7 cellular contexts compared by ENCODE assay signal in the genomic region with DNA sequence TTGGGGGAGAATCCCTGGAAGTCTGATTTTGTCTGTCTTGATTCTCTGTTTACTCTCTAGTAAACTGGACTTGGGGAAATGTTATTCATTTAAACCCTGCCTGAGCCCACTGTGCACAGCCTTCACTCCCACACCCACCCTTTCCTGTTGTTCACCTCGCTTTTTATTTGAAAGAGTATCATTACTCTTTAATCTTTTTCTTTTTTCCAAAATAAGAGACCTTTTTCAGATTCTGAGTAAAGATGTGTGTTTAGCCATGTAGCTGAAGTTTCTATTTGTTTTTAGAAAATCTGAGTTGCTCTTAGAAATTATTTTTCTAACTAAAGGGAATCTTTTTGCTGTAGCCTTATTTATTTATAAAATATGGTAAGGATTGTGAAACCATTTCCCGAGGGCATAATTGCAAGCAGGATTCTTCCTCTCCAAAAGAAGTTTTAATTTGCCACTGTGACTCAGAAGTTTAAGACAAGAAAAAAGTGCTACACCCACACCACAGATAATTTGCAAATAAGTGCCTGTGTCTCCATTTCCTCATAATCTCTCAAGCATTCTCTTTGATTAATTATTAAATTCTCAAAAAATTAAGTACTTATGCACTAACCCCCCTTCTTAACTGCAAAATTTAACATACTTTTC. TPM values are rescaled to one million over a fixed set of nuclear protein-coding genes. Genes with fewer than 3 reads are reported as not detected.
A peak's percentile ranks its signal among the peaks of the same experiment; 100 is the strongest.
DNase-seq lines count a peak whose midpoint lies in the region; FAIRE-seq and TF ChIP-seq lines count a peak whose summit lies in the region.

No MANE protein-coding gene starts in this region.

- H3K27me3 ChIP-seq in esophagus squamous epithelium (no peaks in the 10 kb centered on the region), tibial nerve (no peaks in the 10 kb centered on the region)

- H3K27me3 Mint-ChIP-seq in T-helper 1 cell treated with Interleukin-12 subunit alpha and Interleukin-12 subunit beta and Interleukin-4 antibody, amounts not matched to agents 30 μg/mL and 1 μg/mL, for 36 hours (ENCODE audit: low read depth): no peaks in the 10 kb centered on the region

- H3K27ac Mint-ChIP-seq in T-helper 1 cell treated with Interleukin-12 subunit alpha and Interleukin-12 subunit beta and Interleukin-4 antibody, amounts not matched to agents 30 μg/mL and 1 μg/mL, for 36 hours: peak overlapping the region; percentile 47

- peak; percentile 30 for FAIRE-seq in H54 (lab: Jason Lieb, UNC)
- FAIRE-seq in frontal cortex (lab: Jason Lieb, UNC): no peak

- H3K9me3 ChIP-seq in esophagus squamous epithelium (no peaks in the 10 kb centered on the region), tibial nerve (no peaks in the 10 kb centered on the region)

- H3K4me1 ChIP-seq in esophagus squamous epithelium (peaks cover 0 to 28% (median 12%) of the 10 kb centered on the region in 3 donors), tibial nerve (peaks cover 0 to 40% (median 3%) of the 10 kb centered on the region in 4 donors)

- TF ChIP-seq POLR2A in H54 (IDR thresholded peaks at IDR 0.05; ENCODE audit: low read depth, low read length) (no peak), esophagus squamous epithelium (IDR thresholded peaks at IDR 0.05) (no peak), tibial nerve (IDR thresholded peaks at IDR 0.05) (no peak)

- H3K4me3 ChIP-seq in esophagus squamous epithelium (no peak overlapping the region), tibial nerve (no peak overlapping the region)

- intact Hi-C loops in esophagus squamous epithelium (cut with DNase I): no loop called here

- peak overlapping the region in 3 of 4 donors; percentile 23 to 53 (median 29) for H3K27ac ChIP-seq in esophagus squamous epithelium
- H3K27ac ChIP-seq in tibial nerve: peak overlapping the region in 2 of 4 donors; percentile 15 to 67

- peaks cover 32% of the 10 kb centered on the region for H3K4me1 Mint-ChIP-seq in T-helper 1 cell treated with Interleukin-12 subunit alpha and Interleukin-12 subunit beta and Interleukin-4 antibody, amounts not matched to agents 30 μg/mL and 1 μg/mL, for 36 hours (ENCODE audit: low read depth)

- H3K36me3 ChIP-seq in esophagus squamous epithelium (peaks cover 0 to 4% (median under 1%) of the 10 kb centered on the region in 3 donors), tibial nerve (peaks cover 0 to 5% (median 0%) of the 10 kb centered on the region in 3 donors)

- peak in 1 of 2 donors; percentile 32 for TF ChIP-seq EP300 in tibial nerve (IDR thresholded peaks at IDR 0.05)

- H3K9me3 Mint-ChIP-seq in T-helper 1 cell treated with Interleukin-12 subunit alpha and Interleukin-12 subunit beta and Interleukin-4 antibody, amounts not matched to agents 30 μg/mL and 1 μg/mL, for 36 hours: peaks cover 1% of the 10 kb centered on the region

- TF ChIP-seq CTCF in esophagus squamous epithelium (IDR thresholded peaks at IDR 0.05) (no peak), tibial nerve (IDR thresholded peaks at IDR 0.05) (no peak)

- WGBS in esophagus squamous epithelium, 2 donors: 6 to 10% methylated on average over 2 of the region's 2 CpGs
- WGBS in tibial nerve, 2 donors: 8 to 9% methylated on average over 2 of the region's 2 CpGs

- DNase-seq in H54 (ENCODE audit: insufficient read length, low spot score) (no peak), esophagus squamous epithelium (lab: John Stamatoyannopoulos, UW) (no peak), smooth muscle cell of the brain vasculature (ENCODE audit: low read depth, low spot score) (peak; percentile 32), tibial nerve (ENCODE audit: low spot score in 2 of 2) (no peak), frontal cortex (ENCODE audit: low spot score in 2 of 2) (no peak), NCI-H1105 (lab: John Stamatoyannopoulos, UW) (no peak)

- H3K4me3 Mint-ChIP-seq in T-helper 1 cell treated with Interleukin-12 subunit alpha and Interleukin-12 subunit beta and Interleukin-4 antibody, amounts not matched to agents 30 μg/mL and 1 μg/mL, for 36 hours: no peak overlapping the region

- H3K36me3 Mint-ChIP-seq in T-helper 1 cell treated with Interleukin-12 subunit alpha and Interleukin-12 subunit beta and Interleukin-4 antibody, amounts not matched to agents 30 μg/mL and 1 μg/mL, for 36 hours (ENCODE audit: low read depth): peaks cover 42% of the 10 kb centered on the region

RNA-seq across cellular contexts. Expression of a gene that starts 43.4 kb away (rescaled TPM):
- 10 to 100 TPM; 12.6 to 24.6 (median 19.4) TPM for total RNA-seq in esophagus squamous epithelium
- 10 to 100 TPM; 19.6 to 46.8 (median 37.2) TPM for total RNA-seq in tibial nerve
- 35.9 TPM for total RNA-seq in frontal cortex
